Comparison of ENCODE assay signal across 8 cellular contexts in genomic region chr10:3785849-3786290, GRCh38. TPM values are rescaled to one million over a fixed set of nuclear protein-coding genes. Genes with fewer than 3 reads are reported as not detected.
DNase-seq lines count a peak whose midpoint lies in the region; ATAC-seq and TF ChIP-seq lines count a peak whose summit lies in the region.

No MANE protein-coding gene starts in this region.

- CTCF ChIA-PET in CD8-positive, alpha-beta memory T cell (lab: Charles Lee), result interaction anchor here (0.7 to 6.7 kb wide), 9 partner anchors 10 to 106 kb away, joined by 3 to 120 read pairs (median 4); no protein-coding TSS in a partner anchor

- ATAC-seq in left lung, result no peak

- no peak for TF ChIP-seq CTCF in left lung (IDR thresholded peaks at IDR 0.05)

- peaks cover 18 to 45% (median 42%) of the 10 kb centered on the region in 3 donors for H3K36me3 Mint-ChIP-seq in CD8-positive, alpha-beta memory T cell
- peaks cover 36% of the 10 kb centered on the region for H3K36me3 Mint-ChIP-seq in stimulated activated naive CD8-positive, alpha-beta T cell treated with anti-CD3 and anti-CD28 coated beads, Interleukin-15, Interleukin-2, amounts not matched to agents 100 ng/mL and 50 ng/mL, for 24 hours (ENCODE audit: low read depth)

- H3K4me1 Mint-ChIP-seq in CD8-positive, alpha-beta memory T cell, result peaks cover 22 to 50% (median 31%) of the 10 kb centered on the region in 3 donors
- H3K4me1 Mint-ChIP-seq in stimulated activated naive CD8-positive, alpha-beta T cell treated with anti-CD3 and anti-CD28 coated beads, Interleukin-15, Interleukin-2, amounts not matched to agents 100 ng/mL and 50 ng/mL, for 24 hours (ENCODE audit: low read depth), result peaks cover 34% of the 10 kb centered on the region

- POLR2A ChIA-PET in CD8-positive, alpha-beta memory T cell (lab: Charles Lee), result interaction anchor here (0.7 to 6.8 kb wide), 36 partner anchors 9 to 613 kb away, joined by 3 to 505 read pairs (median 8); partner anchors contain the start of gene PITRM1

- peak overlapping the region; percentile 100 for H3K27ac ChIP-seq in CD8-positive, alpha-beta memory T cell (ENCODE audit: low read depth, low read length)
- H3K27ac ChIP-seq in SJSA1 (peak overlapping the region; percentile 100), left lung (peak overlapping the region; percentile 100)

- H3K36me3 ChIP-seq in CD8-positive, alpha-beta memory T cell (ENCODE audit: insufficient read depth, low read length), result peaks cover 11% of the 10 kb centered on the region
- H3K36me3 ChIP-seq in HAP-1 (replicated peaks) (peaks cover 23% of the 10 kb centered on the region), SJSA1 (peaks cover 43% of the 10 kb centered on the region), left lung (peaks cover 6 to 19% of the 10 kb centered on the region in 2 donors)

- DNase-seq in CD8-positive, alpha-beta memory T cell, result peak in 2 of 5 donors; percentile 37 to 73
- DNase-seq in HAP-1 (ENCODE audit: low spot score in 2 of 2), result peak; percentile 31 to 55
- peak in 1 of 2 experiments; percentile 76 for DNase-seq in SJSA1 (ENCODE audit: low read depth in 1 of 2, low spot score in 2 of 2)
- peak; percentile 45 for DNase-seq in central memory CD4-positive, alpha-beta T cell
- no peak for DNase-seq in left lung
- DNase-seq in NCI-H1048 (lab: John Stamatoyannopoulos, UW), result no peak
- DNase-seq in effector CD4-positive, alpha-beta T cell, result no peak

- peak overlapping the region; percentile 79 for H3K4me3 ChIP-seq in CD8-positive, alpha-beta memory T cell (ENCODE audit: low read length)
- peak overlapping the region; percentile 97 for H3K4me3 ChIP-seq in HAP-1
- H3K4me3 ChIP-seq in SJSA1, result peak overlapping the region; percentile 96
- H3K4me3 ChIP-seq in left lung, result peak overlapping the region; percentile 46 to 66

- H3K4me3 Mint-ChIP-seq in CD8-positive, alpha-beta memory T cell, result peak overlapping the region; percentile 88 to 99 (median 95)
- H3K4me3 Mint-ChIP-seq in stimulated activated naive CD8-positive, alpha-beta T cell treated with anti-CD3 and anti-CD28 coated beads, Interleukin-15, Interleukin-2, amounts not matched to agents 100 ng/mL and 50 ng/mL, for 24 hours, result peak overlapping the region; percentile 95

- peak overlapping the region; percentile 93 to 100 (median 99) for H3K27ac Mint-ChIP-seq in CD8-positive, alpha-beta memory T cell
- peak overlapping the region; percentile 95 for H3K27ac Mint-ChIP-seq in stimulated activated naive CD8-positive, alpha-beta T cell treated with anti-CD3 and anti-CD28 coated beads, Interleukin-15, Interleukin-2, amounts not matched to agents 100 ng/mL and 50 ng/mL, for 24 hours

- H3K27me3 Mint-ChIP-seq in CD8-positive, alpha-beta memory T cell, result peaks cover 0 to 26% of the 10 kb centered on the region in 2 donors
- no peaks in the 10 kb centered on the region for H3K27me3 Mint-ChIP-seq in stimulated activated naive CD8-positive, alpha-beta T cell treated with anti-CD3 and anti-CD28 coated beads, Interleukin-15, Interleukin-2, amounts not matched to agents 100 ng/mL and 50 ng/mL, for 24 hours

- no peaks in the 10 kb centered on the region for H3K9me3 ChIP-seq in CD8-positive, alpha-beta memory T cell (ENCODE audit: low read length)
- H3K9me3 ChIP-seq in HAP-1, result no peaks in the 10 kb centered on the region; the same call in 1 of the 2 replicates
- no peaks in the 10 kb centered on the region for H3K9me3 ChIP-seq in SJSA1 (replicated peaks)
- peaks cover 0 to 15% of the 10 kb centered on the region in 2 donors for H3K9me3 ChIP-seq in left lung

- H3K4me1 ChIP-seq in CD8-positive, alpha-beta memory T cell (ENCODE audit: insufficient read depth, low read length), result peaks cover 22% of the 10 kb centered on the region
- peaks cover 16% of the 10 kb centered on the region for H3K4me1 ChIP-seq in HAP-1
- peaks cover 35% of the 10 kb centered on the region for H3K4me1 ChIP-seq in SJSA1 (replicated peaks)
- H3K4me1 ChIP-seq in left lung, result peaks cover 14 to 21% of the 10 kb centered on the region in 2 donors

- intact Hi-C loops in left lung (cut with DNase I), result no loop called here

- no peaks in the 10 kb centered on the region for H3K27me3 ChIP-seq in CD8-positive, alpha-beta memory T cell (ENCODE audit: insufficient read depth, low read length, poor library complexity, severe bottlenecking)
- no peaks in the 10 kb centered on the region for H3K27me3 ChIP-seq in HAP-1 (ENCODE audit: low read depth)
- H3K27me3 ChIP-seq in SJSA1 (replicated peaks), result no peaks in the 10 kb centered on the region
- H3K27me3 ChIP-seq in left lung, result no peaks in the 10 kb centered on the region

- peaks cover 4 to 10% (median 6%) of the 10 kb centered on the region in 5 donors for H3K9me3 Mint-ChIP-seq in CD8-positive, alpha-beta memory T cell
- H3K9me3 Mint-ChIP-seq in stimulated activated naive CD8-positive, alpha-beta T cell treated with anti-CD3 and anti-CD28 coated beads, Interleukin-15, Interleukin-2, amounts not matched to agents 100 ng/mL and 50 ng/mL, for 24 hours, result peaks cover 8% of the 10 kb centered on the region

- in situ Hi-C loops in HAP-1 (cut with MboI; ENCODE audit: low sequenced_read_pairs), result loop anchor here (25.0 kb wide), 1 partner anchor 599 kb away; no protein-coding TSS in a partner anchor

RNA-seq across cellular contexts. Expression of gene KLF6, which starts 0.9 kb away (rescaled TPM):
- 100 to 1,000 TPM; 187 to 192 TPM for total RNA-seq in CD8-positive, alpha-beta memory T cell
- 883 TPM for polyA plus RNA-seq in CD8-positive, alpha-beta memory T cell
- 18.0 and 21.3 TPM in 2 replicates for total RNA-seq in SJSA1 (2014; rRNA removed; shearing (Covaris generic))
- 100 to 1,000 TPM; 158 to 217 TPM for total RNA-seq in left lung

Comparison
In these comparisons a context has a peak if more than half of its experiments do, and no peak if none do; other contexts are left out.
1. DNase-seq: peak in HAP-1 (2 of 2) and central memory CD4-positive, alpha-beta T cell (single experiment); none in left lung (0 of 2), NCI-H1048 (single experiment) and effector CD4-positive, alpha-beta T cell (single experiment).
2. Peak in every context shown above with its lines, with median percentiles within 50 percentile points of each other: H3K27ac ChIP-seq and H3K4me3 ChIP-seq.